Comparison of ENCODE assay signal across 24 cellular contexts in genomic region chr21:31203371-31204054, GRCh38.
A peak's percentile ranks its signal among the peaks of the same experiment; 100 is the strongest.
DNase-seq lines count a peak whose midpoint lies in the region; ATAC-seq, FAIRE-seq and TF ChIP-seq lines count a peak whose summit lies in the region.
"Had no signal": no experiment of that assay in that cellular context is flagged by ENCODE, and none has a peak within 500 bp of the region (broad histone marks: within the 10 kb centered on the region; RNA-seq: fewer than 3 reads in every experiment).

No MANE protein-coding gene starts in this region.

- no peak for DNase-seq in SK-N-SH
- DNase-seq in astrocyte (ENCODE audit: low read depth), result peak; percentile 45
- peak; percentile 39 for DNase-seq in fibroblast of pulmonary artery (ENCODE audit: low read depth)
- DNase-seq in stimulated activated naive B cell treated with anti-CD40 and anti-IgM and Interleukin-4, amounts not matched to agents 10 μg/mL and 1 μg/mL and 100 μg/mL, for 72 hours, result no peak
- DNase-seq in cerebellar nuclear complex (lab: John Stamatoyannopoulos, UW), result no peak
- DNase-seq in esophagus squamous epithelium (lab: John Stamatoyannopoulos, UW), result no peak
- DNase-seq: activated naive CD4-positive, alpha-beta T cell treated with anti-CD3 and anti-CD28 coated beads for 36 hours; activated T-cell treated with anti-CD3 and anti-CD28 coated beads for 4 hours; body of pancreas; CD4-positive, CD25-positive, alpha-beta regulatory T cell; DMS79 treated with DMSO at 0.1 percent for 48 hours; effector CD8-positive, alpha-beta T cell; HFFc6; KBM-7; left colon; NCI-H1092 treated with DMSO at 0.1 percent for 48 hours; right cardiac atrium had no signal

- no peaks in the 10 kb centered on the region for H3K9me3 ChIP-seq in SK-N-SH
- H3K9me3 ChIP-seq in astrocyte (ENCODE audit: insufficient read depth, low read depth, low read length), result no peaks in the 10 kb centered on the region
- H3K9me3 ChIP-seq in esophagus squamous epithelium, result no peaks in the 10 kb centered on the region
- H3K9me3 ChIP-seq: body of pancreas, neutrophil had no signal

- H3K79me2 ChIP-seq in SK-N-SH (ENCODE audit: insufficient read depth), result no peaks in the 10 kb centered on the region
- H3K79me2 ChIP-seq in astrocyte (ENCODE audit: insufficient read depth, low read length), result no peaks in the 10 kb centered on the region

- no peaks in the 10 kb centered on the region for H3K9me2 ChIP-seq in SK-N-SH

- H3K4me3 ChIP-seq in SK-N-SH (ENCODE audit: low read depth in 2 of 2, low read length in 1 of 2) (no peak overlapping the region), astrocyte (ENCODE audit: insufficient read depth, low read depth, low read length) (no peak overlapping the region), fibroblast of pulmonary artery (replicated peaks; ENCODE audit: low read depth, low read length) (no peak overlapping the region), esophagus squamous epithelium (no peak overlapping the region)
- H3K4me3 ChIP-seq: body of pancreas, SK-N-MC had no signal

- H3K4me1 ChIP-seq in SK-N-SH (ENCODE audit: control insufficient read depth in 1 of 2, insufficient read depth in 2 of 2, low read depth in 1 of 2, low read length in 1 of 2) (peaks cover 7 to 17% of the 10 kb centered on the region in 2 experiments), astrocyte (ENCODE audit: insufficient read depth, low read length) (peaks cover 19% of the 10 kb centered on the region), esophagus squamous epithelium (peaks cover 0 to 12% (median 0%) of the 10 kb centered on the region in 3 donors)

- no peaks in the 10 kb centered on the region for H3K27me3 ChIP-seq in SK-N-SH (ENCODE audit: insufficient read depth)
- no peaks in the 10 kb centered on the region for H3K27me3 ChIP-seq in astrocyte (ENCODE audit: insufficient read depth, low read length)
- no peaks in the 10 kb centered on the region for H3K27me3 ChIP-seq in esophagus squamous epithelium
- H3K27me3 ChIP-seq: body of pancreas, neutrophil had no signal

- no peak overlapping the region for H2AFZ ChIP-seq in SK-N-SH (ENCODE audit: low read depth)
- H2AFZ ChIP-seq in astrocyte (ENCODE audit: low read depth, low read length), result no peak overlapping the region

- CTCF ChIA-PET in SK-N-SH (lab: Yijun Ruan, JAX), result interaction anchor here (1.7 to 7.0 kb wide), 3 partner anchors 376 to 399 kb away, joined by 4 to 169 read pairs (median 5); no protein-coding TSS in a partner anchor

- TF ChIP-seq CTCF in SK-N-SH (IDR thresholded peaks at IDR 0.05) (no peak), astrocyte (IDR thresholded peaks at IDR 0.05; ENCODE audit: insufficient read depth, low read depth, low read length) (no peak), fibroblast of pulmonary artery (IDR thresholded peaks at IDR 0.05; ENCODE audit: low read length, missing control alignments) (no peak), esophagus squamous epithelium (IDR thresholded peaks at IDR 0.05) (no peak)

- no peak for TF ChIP-seq EP300 in SK-N-SH (IDR thresholded peaks at IDR 0.05; ENCODE audit: borderline replicate concordance in 1 of 2, low read depth in 1 of 2, low read length in 1 of 2)

- H3F3A ChIP-seq in SK-N-SH (replicated peaks; ENCODE audit: insufficient read depth), result peaks cover 12% of the 10 kb centered on the region

- peak overlapping the region in 1 of 2 experiments; percentile 72; a peak in 3 of 4 replicates for H3K27ac ChIP-seq in SK-N-SH (ENCODE audit: low read depth in 2 of 2, low read length in 1 of 2)
- H3K27ac ChIP-seq in astrocyte (ENCODE audit: low read depth, low read length), result peak overlapping the region; percentile 29
- no peak overlapping the region for H3K27ac ChIP-seq in esophagus squamous epithelium
- H3K27ac ChIP-seq: body of pancreas, neutrophil, SK-N-MC had no signal

- H3K4me1 Mint-ChIP-seq in astrocyte (ENCODE audit: low read depth, unreplicated experiment), result peaks cover 12% of the 10 kb centered on the region
- H3K4me1 Mint-ChIP-seq in stimulated activated naive B cell treated with anti-CD40 and anti-IgM and Interleukin-4, amounts not matched to agents 10 μg/mL and 1 μg/mL and 100 μg/mL, for 72 hours, result peaks cover 9 to 43% of the 10 kb centered on the region in 2 donors

- intact Hi-C loops in esophagus squamous epithelium (cut with DNase I), result loop anchor here (5.0 kb wide), 1 partner anchor 379 kb away; no protein-coding TSS in a partner anchor

- POLR2A ChIA-PET in SK-N-SH (lab: Yijun Ruan, JAX), result no interaction called here

- H4K20me1 ChIP-seq in SK-N-SH (ENCODE audit: insufficient read depth) (no peaks in the 10 kb centered on the region), astrocyte (ENCODE audit: insufficient read depth, low read length) (no peaks in the 10 kb centered on the region)

- peak overlapping the region; percentile 55 for H3K4me2 ChIP-seq in SK-N-SH
- H3K4me2 ChIP-seq in astrocyte (ENCODE audit: low read length), result peak overlapping the region; percentile 55

- H3K9me3 Mint-ChIP-seq in astrocyte (ENCODE audit: unreplicated experiment), result no peaks in the 10 kb centered on the region
- H3K9me3 Mint-ChIP-seq in stimulated activated naive B cell treated with anti-CD40 and anti-IgM and Interleukin-4, amounts not matched to agents 10 μg/mL and 1 μg/mL and 100 μg/mL, for 72 hours, result no peaks in the 10 kb centered on the region
- H3K9me3 Mint-ChIP-seq: activated naive CD4-positive, alpha-beta T cell treated with anti-CD3 and anti-CD28 coated beads for 36 hours; CD4-positive, CD25-positive, alpha-beta regulatory T cell; HFFc6 had no signal

- peak; percentile 60 for FAIRE-seq in astrocyte (lab: Jason Lieb, UNC)
- FAIRE-seq: A204.1, TTC549 had no signal

- no peaks in the 10 kb centered on the region for H3K36me3 Mint-ChIP-seq in astrocyte (ENCODE audit: low read depth, unreplicated experiment)
- H3K36me3 Mint-ChIP-seq in stimulated activated naive B cell treated with anti-CD40 and anti-IgM and Interleukin-4, amounts not matched to agents 10 μg/mL and 1 μg/mL and 100 μg/mL, for 72 hours, result peaks cover 7 to 9% of the 10 kb centered on the region in 2 donors
- H3K36me3 Mint-ChIP-seq: CD4-positive, CD25-positive, alpha-beta regulatory T cell had no signal

- H3K9ac ChIP-seq in SK-N-SH (no peak overlapping the region), astrocyte (ENCODE audit: low read length) (peak overlapping the region; percentile 14)

- H3K36me3 ChIP-seq in SK-N-SH (replicated peaks in 1 of 2; ENCODE audit: control insufficient read depth in 1 of 2, insufficient read depth in 2 of 2, low read length in 1 of 2) (no peaks in the 10 kb centered on the region), astrocyte (ENCODE audit: insufficient read depth, low read length) (no peaks in the 10 kb centered on the region), esophagus squamous epithelium (peaks cover 0 to 50% (median 0%) of the 10 kb centered on the region in 3 donors)
- H3K36me3 ChIP-seq: neutrophil had no signal

- ATAC-seq in SK-N-SH treated with all-trans-retinoic acid at 6 μM for 48 hours (no peak), HG03442 (IDR thresholded peaks at IDR 0.05; ENCODE audit: unreplicated experiment) (no peak)
- ATAC-seq in stimulated activated naive B cell treated with anti-CD40 and anti-IgM and Interleukin-4, amounts not matched to agents 10 μg/mL and 1 μg/mL and 100 μg/mL, for 72 hours (replicated peaks), result no peak
- ATAC-seq: body of pancreas, left colon, Panc1, right cardiac atrium had no signal

- TF ChIP-seq RAD21 in SK-N-SH (IDR thresholded peaks at IDR 0.05; ENCODE audit: low read length), result no peak

- 61% methylated on average over 7 of the region's 7 CpGs for WGBS in SK-N-SH (ENCODE audit: low lambda C conversion rate)
- WGBS in esophagus squamous epithelium, 2 donors, result 64 to 68% methylated on average over 7 of the region's 7 CpGs

- H3K27ac Mint-ChIP-seq in astrocyte (ENCODE audit: unreplicated experiment), result peak overlapping the region; percentile 3
- peak overlapping the region; percentile 20 for H3K27ac Mint-ChIP-seq in stimulated activated naive B cell treated with anti-CD40 and anti-IgM and Interleukin-4, amounts not matched to agents 10 μg/mL and 1 μg/mL and 100 μg/mL, for 72 hours
- H3K27ac Mint-ChIP-seq: activated naive CD4-positive, alpha-beta T cell treated with anti-CD3 and anti-CD28 coated beads for 36 hours; CD4-positive, CD25-positive, alpha-beta regulatory T cell; HFFc6 had no signal

- TF ChIP-seq POLR2A in esophagus squamous epithelium (IDR thresholded peaks at IDR 0.05), result no peak

- H3K4me3 Mint-ChIP-seq in astrocyte (ENCODE audit: unreplicated experiment), result no peak overlapping the region
- H3K4me3 Mint-ChIP-seq in stimulated activated naive B cell treated with anti-CD40 and anti-IgM and Interleukin-4, amounts not matched to agents 10 μg/mL and 1 μg/mL and 100 μg/mL, for 72 hours, result no peak overlapping the region
- H3K4me3 Mint-ChIP-seq: activated naive CD4-positive, alpha-beta T cell treated with anti-CD3 and anti-CD28 coated beads for 36 hours; CD4-positive, CD25-positive, alpha-beta regulatory T cell; HFFc6 had no signal

- no peaks in the 10 kb centered on the region for H3K27me3 Mint-ChIP-seq in astrocyte (ENCODE audit: low read depth, unreplicated experiment)
- no peaks in the 10 kb centered on the region for H3K27me3 Mint-ChIP-seq in stimulated activated naive B cell treated with anti-CD40 and anti-IgM and Interleukin-4, amounts not matched to agents 10 μg/mL and 1 μg/mL and 100 μg/mL, for 72 hours

TF ChIP-seq in SK-N-SH, 30 proteins besides CTCF, POLR2A, EP300 and RAD21 (continues in another document):
- TF ChIP-seq YY1 (IDR thresholded peaks at IDR 0.05; ENCODE audit: low read depth), result no peak
- TF ChIP-seq USF1 (IDR thresholded peaks at IDR 0.05; ENCODE audit: borderline replicate concordance, low read depth), result no peak
- no peak for TF ChIP-seq CHD2 (IDR thresholded peaks at IDR 0.05; ENCODE audit: low read length, partially characterized antibody)
- no peak for TF ChIP-seq POLR2AphosphoS5 (IDR thresholded peaks at IDR 0.05; ENCODE audit: low read depth, low read length)

TF ChIP-seq in SK-N-SH treated with all-trans-retinoic acid at 6 μM for 48 hours, 23 proteins besides CTCF, POLR2A, EP300 and RAD21 (continues in another document):
- TF ChIP-seq SNAI2 (CRISPR knock-in tag; IDR thresholded peaks at IDR 0.05) (no peak), ZC3H10 (CRISPR knock-in tag; IDR thresholded peaks at IDR 0.05) (no peak), CREB5 (CRISPR knock-in tag; IDR thresholded peaks at IDR 0.05; ENCODE audit: low read depth) (no peak), ZNF8 (CRISPR knock-in tag; IDR thresholded peaks at IDR 0.05) (no peak), OSR1 (CRISPR knock-in tag; IDR thresholded peaks at IDR 0.05) (no peak), TOX (CRISPR knock-in tag; IDR thresholded peaks at IDR 0.05; ENCODE audit: borderline replicate concordance) (no peak), ISL1 (CRISPR knock-in tag; IDR thresholded peaks at IDR 0.05) (no peak)

Comparison
In these comparisons a context has a peak if more than half of its experiments do, and no peak if none do; other contexts are left out.
1. DNase-seq: peak in astrocyte (single experiment) and fibroblast of pulmonary artery (single experiment); none in SK-N-SH (single experiment), stimulated activated naive B cell treated with anti-CD40 and anti-IgM and Interleukin-4, amounts not matched to agents 10 μg/mL and 1 μg/mL and 100 μg/mL, for 72 hours (single experiment), cerebellar nuclear complex (0 of 2) and esophagus squamous epithelium (single experiment).